In the genomic region with DNA sequence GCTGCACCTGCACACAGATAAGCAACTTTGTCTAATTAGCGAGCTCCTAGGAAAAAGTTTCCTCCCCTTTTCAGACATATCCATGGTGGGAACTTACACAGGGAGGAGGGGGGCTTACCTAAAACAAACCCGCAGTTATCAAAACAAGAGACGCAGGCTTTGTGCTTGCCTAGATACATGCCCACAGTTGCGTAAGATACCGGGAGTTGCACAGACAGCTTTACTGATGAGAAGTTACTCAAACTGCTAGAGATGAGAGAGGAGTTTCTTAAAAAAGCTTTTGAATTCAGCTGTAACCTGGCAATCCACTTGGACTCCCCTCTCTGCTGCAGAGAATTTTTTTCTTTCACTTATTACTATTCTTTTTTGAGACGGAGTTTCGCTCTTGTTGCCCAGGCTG, we compare ENCODE assay signal across 22 cellular contexts.
DNase-seq lines count a peak whose midpoint lies in the region.
"Had no signal": no experiment of that assay in that cellular context is flagged by ENCODE, and none has a peak within 500 bp of the region (broad histone marks: within the 10 kb centered on the region; RNA-seq: fewer than 3 reads in every experiment).

No MANE protein-coding gene starts in this region.

- intact Hi-C loops in head of caudate nucleus (cut with DNase I), result no loop called here

- DNase-seq in SIG-M5 treated with dmso at 0.1 percent for 504 hours (lab: John Stamatoyannopoulos, UW; ENCODE audit: unreplicated experiment), result peak; percentile 67
- no peak for DNase-seq in SIG-M5 (lab: John Stamatoyannopoulos, UW)
- DNase-seq in amniotic epithelial cell (ENCODE audit: low read depth), result peak; percentile 42
- DNase-seq in head of caudate nucleus, result peak in 28 of 42 donors; percentile 6 to 74 (median 32)
- DNase-seq in epidermal melanocyte (ENCODE audit: insufficient read length, low spot score), result no peak
- no peak for DNase-seq in activated naive CD4-positive, alpha-beta T cell treated with Interleukin-2 at 50 U/mL for 16 hours
- DNase-seq in stimulated activated CD4-positive, alpha-beta T cell treated with anti-CD3 and anti-CD28 coated beads, Interleukin-12 subunit alpha, Interleukin-12 subunit beta, amount 100 ng/mL, for 4 hours, result no peak
- DNase-seq in C1 segment of cervical spinal cord (lab: John Stamatoyannopoulos, UW), result no peak
- DNase-seq: activated B cell treated with CpG ODN at 0.5 μM for 24 hours; aorta; CD8-positive, alpha-beta T cell; central memory CD4-positive, alpha-beta T cell; DMS153; dorsolateral prefrontal cortex; heart right ventricle; KBM-7; MM.1S; NCI-H187 treated with DMSO at 0.1 percent for 48 hours; NCI-H69; stimulated activated CD4-positive, alpha-beta T cell treated with anti-CD3 and anti-CD28 coated beads, Interleukin-15, amount 100 ng/mL, for 24 hours; T-helper 9 cell; tibial artery had no signal

Comparison
In these comparisons a context has a peak if more than half of its experiments do, and no peak if none do; other contexts are left out.
1. DNase-seq: peak in SIG-M5 treated with dmso at 0.1 percent for 504 hours (single experiment), amniotic epithelial cell (single experiment) and head of caudate nucleus (28 of 42); none in SIG-M5 (single experiment), epidermal melanocyte (single experiment), activated naive CD4-positive, alpha-beta T cell treated with Interleukin-2 at 50 U/mL for 16 hours (single experiment), stimulated activated CD4-positive, alpha-beta T cell treated with anti-CD3 and anti-CD28 coated beads, Interleukin-12 subunit alpha, Interleukin-12 subunit beta, amount 100 ng/mL, for 4 hours (single experiment) and C1 segment of cervical spinal cord (0 of 14).